In the genomic region with DNA sequence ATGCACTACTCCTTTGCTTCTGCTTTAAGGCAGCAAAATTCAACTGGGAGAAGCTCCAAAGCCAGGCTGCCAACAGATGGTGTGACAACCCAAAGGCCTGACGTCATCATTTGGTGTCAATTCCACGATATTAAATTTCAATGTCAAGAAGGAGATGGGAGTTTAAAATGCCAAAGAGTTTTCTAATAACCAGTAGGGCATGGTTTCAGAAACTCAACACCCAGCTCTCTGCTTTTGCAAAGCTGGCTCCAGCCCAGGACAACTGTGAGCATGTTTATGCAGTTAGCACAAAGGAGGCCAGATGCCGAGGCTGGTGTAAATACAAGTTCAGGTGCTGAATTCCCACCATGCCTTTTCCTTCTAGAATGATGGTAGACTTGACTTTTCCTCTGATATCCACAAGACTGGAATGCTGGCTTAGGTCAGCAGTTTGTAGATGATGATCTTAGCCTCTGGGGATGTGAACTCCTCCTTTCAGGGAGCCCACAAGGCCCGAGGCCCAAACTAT, we compare ENCODE assay signal across 9 cellular contexts.
DNase-seq lines count a peak whose midpoint lies in the region; TF ChIP-seq lines count a peak whose summit lies in the region.
"Had no signal": no experiment of that assay in that cellular context is flagged by ENCODE, and none has a peak within 500 bp of the region (broad histone marks: within the 10 kb centered on the region; RNA-seq: fewer than 3 reads in every experiment).

No MANE protein-coding gene starts in this region.

- H3K9me3 ChIP-seq in fibroblast of lung (ENCODE audit: control insufficient read depth, insufficient read depth, low read depth, low read length), result no peaks in the 10 kb centered on the region
- no peaks in the 10 kb centered on the region for H3K9me3 ChIP-seq in sigmoid colon
- peaks cover 21% of the 10 kb centered on the region for H3K9me3 ChIP-seq in endodermal cell (ENCODE audit: control insufficient read depth, low read length)

- TF ChIP-seq CTCF in fibroblast of lung (conservative IDR thresholded peaks at IDR 0.05 in 1 of 2, IDR thresholded peaks at IDR 0.05 in 1 of 2; ENCODE audit: low read depth in 1 of 2, low read length in 2 of 2), result no peak
- TF ChIP-seq CTCF in sigmoid colon (IDR thresholded peaks at IDR 0.05), result no peak
- no peak for TF ChIP-seq CTCF in GM13977 (IDR thresholded peaks at IDR 0.05; ENCODE audit: extremely low read depth, insufficient read depth, missing control alignments)
- TF ChIP-seq CTCF in endodermal cell (conservative IDR thresholded peaks at IDR 0.05), result no peak

- no peaks in the 10 kb centered on the region for H3K27me3 Mint-ChIP-seq in endodermal cell (ENCODE audit: insufficient read depth)

- H3K36me3 ChIP-seq in fibroblast of lung (ENCODE audit: control insufficient read depth, insufficient read depth, low read length) (peaks cover 10% of the 10 kb centered on the region), sigmoid colon (peaks cover 0 to 21% (median 4%) of the 10 kb centered on the region in 4 donors), endodermal cell (ENCODE audit: control insufficient read depth, insufficient read depth, low read length) (peaks cover 32% of the 10 kb centered on the region)

- H3K79me2 ChIP-seq in fibroblast of lung (ENCODE audit: control insufficient read depth, insufficient read depth, low read length), result peaks cover 29% of the 10 kb centered on the region

- TF ChIP-seq EP300 in sigmoid colon (IDR thresholded peaks at IDR 0.05), result peak in 1 of 4 donors; percentile 8

- intact Hi-C loops in sigmoid colon (cut with DNase I), result loop anchor here (5.0 kb wide), 1 partner anchor 40 kb away; no protein-coding TSS in a partner anchor

- H4K20me1 ChIP-seq in fibroblast of lung (ENCODE audit: control insufficient read depth, extremely low read depth, insufficient read depth, low read length), result no peaks in the 10 kb centered on the region

- 66 to 73% methylated on average over 4 of the region's 4 CpGs for WGBS in sigmoid colon, 2 donors
- WGBS in endodermal cell (ENCODE audit: insufficient coverage in 1 of 2, insufficient read length in 1 of 2), 2 experiments, result 90 to 93% methylated on average over 3 to 4 of the region's 4 CpGs

- H3K9me3 Mint-ChIP-seq in endodermal cell, result peaks cover 15% of the 10 kb centered on the region

- H3K9ac ChIP-seq in fibroblast of lung (ENCODE audit: insufficient read depth, low read length), result no peak overlapping the region
- H3K9ac ChIP-seq in endodermal cell (ENCODE audit: extremely low read depth, low read length, poor library complexity, severe bottlenecking), result no peak overlapping the region

- H3K4me2 ChIP-seq in fibroblast of lung (ENCODE audit: extremely low read depth, insufficient read depth, low read length), result peak overlapping the region; percentile 67

- in situ Hi-C loops in G401 (cut with HindIII; ENCODE audit: low sequenced_read_pairs), result no loop called here
- in situ Hi-C loops in GM13977 (cut with MboI; ENCODE audit: low pct_unique_long_range_greater_than_20kb, low sequenced_read_pairs, unreplicated experiment), result no loop called here

- no peak overlapping the region for H2AFZ ChIP-seq in fibroblast of lung (ENCODE audit: low read length)

- H3K27me3 ChIP-seq in fibroblast of lung (ENCODE audit: control insufficient read depth, insufficient read depth, low read length) (no peaks in the 10 kb centered on the region), sigmoid colon (no peaks in the 10 kb centered on the region), endodermal cell (ENCODE audit: control insufficient read depth, insufficient read depth, low read length, poor library complexity, severe bottlenecking) (no peaks in the 10 kb centered on the region)

- H3K4me3 ChIP-seq in fibroblast of lung (replicated peaks in 1 of 4; ENCODE audit: control extremely low read depth in 1 of 4, insufficient read depth in 1 of 4, low read depth in 3 of 4, low read length in 4 of 4) (no peak overlapping the region), sigmoid colon (no peak overlapping the region), endodermal cell (ENCODE audit: low read length) (no peak overlapping the region)

- H3K4me1 ChIP-seq in fibroblast of lung (ENCODE audit: control insufficient read depth, extremely low read depth, insufficient read depth, low read length) (peaks cover 7% of the 10 kb centered on the region), sigmoid colon (peaks cover 0 to 66% (median 52%) of the 10 kb centered on the region in 4 donors), endodermal cell (ENCODE audit: control insufficient read depth, insufficient read depth, low read length) (peaks cover 3% of the 10 kb centered on the region)

- no peak overlapping the region for H3K4me3 Mint-ChIP-seq in endodermal cell

- no peak for TF ChIP-seq POLR2A in sigmoid colon (IDR thresholded peaks at IDR 0.05)

- H3K4me1 Mint-ChIP-seq in endodermal cell, result peaks cover 3% of the 10 kb centered on the region

- H3K36me3 Mint-ChIP-seq in endodermal cell (ENCODE audit: low read depth), result peaks cover 41% of the 10 kb centered on the region

- H3K27ac ChIP-seq in fibroblast of lung (ENCODE audit: insufficient read depth, low read length) (peak overlapping the region; percentile 23), sigmoid colon (peak overlapping the region; percentile 56 to 89 (median 76)), endodermal cell (ENCODE audit: low read depth, low read length) (no peak overlapping the region)

- DNase-seq in G401 (ENCODE audit: low spot score) (peak; percentile 87), NCI-H524 (lab: John Stamatoyannopoulos, UW) (peak; percentile 92 to 99), fibroblast of lung (ENCODE audit: low read depth in 2 of 2) (peak; percentile 96 to 97), sigmoid colon (peak; percentile 87), GOT3 (lab: John Stamatoyannopoulos, UW) (no peak), GM13977 (ENCODE audit: low spot score) (no peak), T-helper 1 cell (no peak), endodermal cell (no peak)
- DNase-seq: activated CD4-positive, alpha-beta T cell treated with anti-CD3 and anti-CD28 coated beads for 1 hour had no signal

- no peak overlapping the region for H3K27ac Mint-ChIP-seq in endodermal cell

Comparison
In these comparisons a context has a peak if more than half of its experiments do, and no peak if none do; other contexts are left out.
1. DNase-seq: peak in G401 (single experiment), NCI-H524 (2 of 2), fibroblast of lung (2 of 2) and sigmoid colon (single experiment); none in GOT3 (single experiment), GM13977 (single experiment), T-helper 1 cell (0 of 5) and endodermal cell (single experiment).